ENCODE assay signal across 10 cellular contexts in the genomic region with DNA sequence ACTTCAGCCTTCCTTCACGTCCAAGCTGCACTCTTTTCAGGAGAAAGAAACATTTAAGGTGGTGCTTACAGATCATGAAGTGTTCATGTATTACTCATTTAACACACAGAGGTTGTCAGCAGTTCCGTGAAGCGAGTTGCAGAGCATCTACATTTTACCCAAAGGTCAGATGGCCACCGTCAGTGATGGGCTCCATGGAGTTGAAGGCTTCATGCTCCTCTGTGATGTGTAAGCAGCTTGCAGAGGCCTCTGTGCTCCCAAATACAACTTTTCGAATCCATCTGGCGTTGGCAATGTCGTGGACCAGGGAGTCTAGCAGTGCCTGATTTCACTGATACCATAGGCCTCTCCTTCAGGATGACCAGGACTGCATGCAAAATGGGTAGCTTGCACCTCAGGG. TPM values are rescaled to one million over a fixed set of nuclear protein-coding genes. Genes with fewer than 3 reads are reported as not detected.
"Had no signal": no experiment of that assay in that cellular context is flagged by ENCODE, and none has a peak within 500 bp of the region (broad histone marks: within the 10 kb centered on the region; RNA-seq: fewer than 3 reads in every experiment).

No MANE protein-coding gene starts in this region.

- H3K27ac ChIP-seq: HL-60 had no signal

- DNase-seq: IMR-90, KBM-7, KG1 had no signal

- H3K4me3 ChIP-seq: K562 had no signal

- FAIRE-seq: HepG2, HTR-8/SVneo, K562 had no signal

- ATAC-seq: HepG2, K562 had no signal

RNA-seq across cellular contexts. Expression of gene DMRT3, which starts 53.7 kb away (rescaled TPM):
- total RNA-seq: HepG2, HT-29, HT1080, IMR-90, K562 had no signal
- polyA plus RNA-seq: HepG2, IgD-negative memory B cell, IMR-90, K562 had no signal
